Comparison of ENCODE assay signal across 8 cellular contexts in genomic region chr11:63937713-63938480, GRCh38. TPM values are rescaled to one million over a fixed set of nuclear protein-coding genes. Genes with fewer than 3 reads are reported as not detected.
DNase-seq lines count a peak whose midpoint lies in the region; ATAC-seq and TF ChIP-seq lines count a peak whose summit lies in the region.

No MANE protein-coding gene starts in this region.

- no peak overlapping the region for H2BK12ac ChIP-seq in trophoblast cell (ENCODE audit: low read length)

- H3K36me3 ChIP-seq in SK-N-SH (replicated peaks in 1 of 2; ENCODE audit: control insufficient read depth in 1 of 2, insufficient read depth in 2 of 2, low read length in 1 of 2), result peaks cover 0 to 2% of the 10 kb centered on the region in 2 experiments
- peaks cover 2 to 5% of the 10 kb centered on the region in 2 experiments for H3K36me3 ChIP-seq in trophoblast cell (ENCODE audit: control insufficient read depth in 1 of 2, insufficient read depth in 2 of 2, low read length in 2 of 2)

- H3K9me3 ChIP-seq in SK-N-SH, result no peaks in the 10 kb centered on the region
- peaks cover under 1% of the 10 kb centered on the region for H3K9me3 ChIP-seq in trophoblast cell (ENCODE audit: insufficient read depth, low read depth, low read length)

- no peak overlapping the region for H4K91ac ChIP-seq in trophoblast cell (ENCODE audit: low read depth, low read length)

- peaks cover 8% of the 10 kb centered on the region for H3K79me1 ChIP-seq in trophoblast cell (ENCODE audit: low read length)

- H3K18ac ChIP-seq in trophoblast cell (ENCODE audit: low read length), result no peak overlapping the region

- TF ChIP-seq EP300 in SK-N-SH (IDR thresholded peaks at IDR 0.05; ENCODE audit: borderline replicate concordance in 1 of 2, low read depth in 1 of 2, low read length in 1 of 2), result no peak

- H3K4me3 ChIP-seq in AG04449 (ENCODE audit: low read depth, low read length) (peak overlapping the region; percentile 94), SK-N-SH (ENCODE audit: low read depth in 2 of 2, low read length in 1 of 2) (peak overlapping the region; percentile 64 to 69), fibroblast of mammary gland (ENCODE audit: control insufficient read depth, low read depth, low read length) (peak overlapping the region; percentile 51), trophoblast cell (ENCODE audit: low read depth, low read length) (peak overlapping the region; percentile 69)

- 0 out of 2 replicates have a peak, but pooled peaks cover 8% of the 10 kb centered on the region for H4K20me1 ChIP-seq in SK-N-SH (ENCODE audit: insufficient read depth)

- H3K14ac ChIP-seq in trophoblast cell (ENCODE audit: low read length), result no peak overlapping the region

- no peaks in the 10 kb centered on the region for H3K9me2 ChIP-seq in SK-N-SH

- H3K23ac ChIP-seq in trophoblast cell (ENCODE audit: low read length), result no peak overlapping the region

- TF ChIP-seq CTCF in AG04449 (IDR thresholded peaks at IDR 0.05; ENCODE audit: insufficient read depth, low read length, missing control alignments), result no peak
- TF ChIP-seq CTCF in SK-N-SH (IDR thresholded peaks at IDR 0.05), result no peak
- no peak for TF ChIP-seq CTCF in fibroblast of mammary gland (conservative IDR thresholded peaks at IDR 0.05; ENCODE audit: control insufficient read depth, insufficient read depth, low read depth, low read length)

- POLR2A ChIA-PET in AG04449 (lab: Yijun Ruan, JAX), result no interaction called here
- POLR2A ChIA-PET in SK-N-SH (lab: Yijun Ruan, JAX), result interaction anchor here (0.5 to 1.1 kb wide), 2 partner anchors 20 to 370 kb away, joined by 5 to 7 read pairs; partner anchors contain the start of gene RCOR2

- H3F3A ChIP-seq in SK-N-SH (replicated peaks; ENCODE audit: insufficient read depth), result no peaks in the 10 kb centered on the region

- H4K12ac ChIP-seq in trophoblast cell (ENCODE audit: low read depth, low read length), result no peak overlapping the region

- peak overlapping the region; percentile 20 for H4K8ac ChIP-seq in trophoblast cell (ENCODE audit: low read depth, low read length)

- H3K4me2 ChIP-seq in SK-N-SH (peak overlapping the region; percentile 99), trophoblast cell (ENCODE audit: low read length) (peak overlapping the region; percentile 88)

- H3K27ac ChIP-seq in SK-N-SH (ENCODE audit: low read depth in 2 of 2, low read length in 1 of 2) (peak overlapping the region; percentile 67), trophoblast cell (ENCODE audit: low read depth, low read length) (peak overlapping the region; percentile 11)

- peaks cover 7 to 12% of the 10 kb centered on the region in 2 experiments; a peak in 2 of 4 replicates for H3K4me1 ChIP-seq in SK-N-SH (ENCODE audit: control insufficient read depth in 1 of 2, insufficient read depth in 2 of 2, low read depth in 1 of 2, low read length in 1 of 2)
- H3K4me1 ChIP-seq in trophoblast cell (ENCODE audit: control insufficient read depth in 1 of 2, insufficient read depth in 2 of 2, low read length in 2 of 2), result peaks cover 5 to 12% of the 10 kb centered on the region in 2 experiments

- H3K79me2 ChIP-seq in SK-N-SH (ENCODE audit: insufficient read depth) (peaks cover 39% of the 10 kb centered on the region), trophoblast cell (ENCODE audit: control insufficient read depth, insufficient read depth, low read length, poor library complexity) (peaks cover 2% of the 10 kb centered on the region)

- H3K9ac ChIP-seq in SK-N-SH (peak overlapping the region; percentile 51; the same call in 1 of the 2 replicates), trophoblast cell (ENCODE audit: low read length) (peak overlapping the region; percentile 18)

- peak overlapping the region; percentile 99 for H2AFZ ChIP-seq in SK-N-SH (ENCODE audit: low read depth)
- H2AFZ ChIP-seq in trophoblast cell (ENCODE audit: insufficient read depth, low read length, poor library complexity), result peak overlapping the region; percentile 71

- 35% methylated on average over 30 of the region's 30 CpGs for WGBS in SK-N-SH (ENCODE audit: low lambda C conversion rate)
- WGBS in trophoblast cell (ENCODE audit: extremely low coverage, insufficient coverage, insufficient read length), result no CpG with 5 or more reads among the region's 30 CpGs

- H2BK120ac ChIP-seq in trophoblast cell (ENCODE audit: insufficient read depth, low read length, poor library complexity), result no peak overlapping the region

- H3K4ac ChIP-seq in trophoblast cell (ENCODE audit: low read depth, low read length), result no peak overlapping the region

- H3K27me3 ChIP-seq in SK-N-SH (ENCODE audit: insufficient read depth) (no peaks in the 10 kb centered on the region), trophoblast cell (ENCODE audit: insufficient read depth, low read length) (no peaks in the 10 kb centered on the region)

- CTCF ChIA-PET in AG04449 (lab: Yijun Ruan, JAX), result interaction anchor here (2.5 kb wide), 1 partner anchor 100 kb away, joined by 13 read pairs; no protein-coding TSS in a partner anchor
- CTCF ChIA-PET in SK-N-SH (lab: Yijun Ruan, JAX), result interaction anchor here (1.0 to 2.9 kb wide), 3 partner anchors 18 to 101 kb away, joined by 3 to 14 read pairs (median 4); partner anchors contain the start of gene RCOR2

- DNase-seq in AG04449 (ENCODE audit: low read depth, low spot score) (no peak), SK-N-SH (peak; percentile 50), fibroblast of mammary gland (ENCODE audit: low read depth) (no peak), trophoblast cell (peak; percentile 20 to 67), dermis blood vessel endothelial cell (no peak), SIG-M5 treated with dmso at 0.1 percent for 504 hours (lab: John Stamatoyannopoulos, UW; ENCODE audit: unreplicated experiment) (no peak)

- TF ChIP-seq RAD21 in SK-N-SH (IDR thresholded peaks at IDR 0.05; ENCODE audit: low read length), result no peak

- H2AK5ac ChIP-seq in trophoblast cell (ENCODE audit: low read length), result no peak overlapping the region

- H2BK5ac ChIP-seq in trophoblast cell (ENCODE audit: low read depth, low read length, poor library complexity), result peak overlapping the region; percentile 7

- peak; percentile 19 for ATAC-seq in GM18519 (IDR thresholded peaks at IDR 0.05; ENCODE audit: low FRiP score, unreplicated experiment)
- ATAC-seq in HG03139 (IDR thresholded peaks at IDR 0.05; ENCODE audit: unreplicated experiment), result peak; percentile 11

TF ChIP-seq in SK-N-SH, 30 proteins besides CTCF, POLR2A, EP300 and RAD21:
- TF ChIP-seq RXRA (IDR thresholded peaks at IDR 0.05; ENCODE audit: borderline replicate concordance, low read depth) (no peak), NRF1 (IDR thresholded peaks at IDR 0.05; ENCODE audit: low read depth, low read length) (no peak), TAF1 (IDR thresholded peaks at IDR 0.05; ENCODE audit: borderline replicate concordance, low read depth, low read length) (0 out of 2 replicates have a peak, but pooled peaks have one; percentile 4), FOXM1 (IDR thresholded peaks at IDR 0.05; ENCODE audit: low read depth) (no peak), JUND (IDR thresholded peaks at IDR 0.05) (no peak), NFIC (IDR thresholded peaks at IDR 0.05; ENCODE audit: borderline replicate concordance) (no peak), MEF2A (IDR thresholded peaks at IDR 0.05; ENCODE audit: borderline replicate concordance, low read depth) (no peak), CHD2 (IDR thresholded peaks at IDR 0.05; ENCODE audit: low read length, partially characterized antibody) (no peak)
- TF ChIP-seq, protein P1, sequence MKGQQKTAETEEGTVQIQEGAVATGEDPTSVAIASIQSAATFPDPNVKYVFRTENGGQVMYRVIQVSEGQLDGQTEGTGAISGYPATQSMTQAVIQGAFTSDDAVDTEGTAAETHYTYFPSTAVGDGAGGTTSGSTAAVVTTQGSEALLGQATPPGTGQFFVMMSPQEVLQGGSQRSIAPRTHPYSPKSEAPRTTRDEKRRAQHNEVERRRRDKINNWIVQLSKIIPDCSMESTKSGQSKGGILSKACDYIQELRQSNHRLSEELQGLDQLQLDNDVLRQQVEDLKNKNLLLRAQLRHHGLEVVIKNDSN (IDR thresholded peaks at IDR 0.05; ENCODE audit: borderline replicate concordance, low read depth), result peak; percentile 61; the same call in 1 of the 2 replicates

RNA-seq across cellular contexts. Expression of gene NAA40, which starts 0.9 kb away (rescaled TPM):
- 33.0 and 36.3 TPM in 2 replicates for polyA plus RNA-seq in SK-N-SH (2012; rRNA removed)
- polyA plus RNA-seq in SK-N-SH (2012; cell fraction: cytosol; rRNA removed), result 21.4 and 26.3 TPM in 2 replicates
- polyA plus RNA-seq in SK-N-SH (2012; cell fraction: nucleus; rRNA removed), result 137 and 147 TPM in 2 replicates
- 12.0 and 12.4 TPM in 2 replicates for polyA plus RNA-seq in trophoblast cell (2013)
- 10.0 and 14.7 TPM in 2 replicates for total RNA-seq in dermis blood vessel endothelial cell

RNA-seq across cellular contexts. Expression of gene RCOR2, which starts 20.9 kb away (rescaled TPM):
- 1.1 and 1.4 TPM in 2 replicates for polyA plus RNA-seq in SK-N-SH (2012; rRNA removed)
- 0.85 and 1.4 TPM in 2 replicates for polyA plus RNA-seq in SK-N-SH (2012; cell fraction: cytosol; rRNA removed)
- 1.8 and 2.6 TPM in 2 replicates for polyA plus RNA-seq in SK-N-SH (2012; cell fraction: nucleus; rRNA removed)
- 11.6 and 13.0 TPM in 2 replicates for polyA plus RNA-seq in trophoblast cell (2013)
- total RNA-seq in dermis blood vessel endothelial cell, result 0.09 and 0.17 TPM in 2 replicates

RNA-seq across cellular contexts. Expression of gene COX8A, which starts 36.5 kb away (rescaled TPM):
- polyA plus RNA-seq in SK-N-SH (2012; rRNA removed), result 597 and 824 TPM in 2 replicates
- 313 and 507 TPM in 2 replicates for polyA plus RNA-seq in SK-N-SH (2012; cell fraction: cytosol; rRNA removed)
- polyA plus RNA-seq in SK-N-SH (2012; cell fraction: nucleus; rRNA removed), result 180 and 321 TPM in 2 replicates
- polyA plus RNA-seq in trophoblast cell (2013), result 385 and 425 TPM in 2 replicates
- total RNA-seq in dermis blood vessel endothelial cell, result 287 and 330 TPM in 2 replicates

RNA-seq across cellular contexts. Expression of gene OTUB1, which starts 48.3 kb away (rescaled TPM):
- polyA plus RNA-seq in SK-N-SH (2012; rRNA removed), result 183 and 195 TPM in 2 replicates
- 76.2 and 109 TPM in 2 replicates for polyA plus RNA-seq in SK-N-SH (2012; cell fraction: cytosol; rRNA removed)
- 446 and 520 TPM in 2 replicates for polyA plus RNA-seq in SK-N-SH (2012; cell fraction: nucleus; rRNA removed)
- polyA plus RNA-seq in trophoblast cell (2013), result 88.2 and 91.1 TPM in 2 replicates
- total RNA-seq in dermis blood vessel endothelial cell, result 52.3 and 57.7 TPM in 2 replicates

Comparison
In these comparisons a context has a peak if more than half of its experiments do, and no peak if none do; other contexts are left out.
1. DNase-seq: peak in SK-N-SH (single experiment) and trophoblast cell (2 of 2); none in AG04449 (single experiment), fibroblast of mammary gland (single experiment), dermis blood vessel endothelial cell (single experiment) and SIG-M5 treated with dmso at 0.1 percent for 504 hours (single experiment).
2. Peak in every context shown above with its lines, with median percentiles within 50 percentile points of each other: H3K4me3 ChIP-seq.